Comparison of ENCODE assay signal across 9 cellular contexts in the genomic region with DNA sequence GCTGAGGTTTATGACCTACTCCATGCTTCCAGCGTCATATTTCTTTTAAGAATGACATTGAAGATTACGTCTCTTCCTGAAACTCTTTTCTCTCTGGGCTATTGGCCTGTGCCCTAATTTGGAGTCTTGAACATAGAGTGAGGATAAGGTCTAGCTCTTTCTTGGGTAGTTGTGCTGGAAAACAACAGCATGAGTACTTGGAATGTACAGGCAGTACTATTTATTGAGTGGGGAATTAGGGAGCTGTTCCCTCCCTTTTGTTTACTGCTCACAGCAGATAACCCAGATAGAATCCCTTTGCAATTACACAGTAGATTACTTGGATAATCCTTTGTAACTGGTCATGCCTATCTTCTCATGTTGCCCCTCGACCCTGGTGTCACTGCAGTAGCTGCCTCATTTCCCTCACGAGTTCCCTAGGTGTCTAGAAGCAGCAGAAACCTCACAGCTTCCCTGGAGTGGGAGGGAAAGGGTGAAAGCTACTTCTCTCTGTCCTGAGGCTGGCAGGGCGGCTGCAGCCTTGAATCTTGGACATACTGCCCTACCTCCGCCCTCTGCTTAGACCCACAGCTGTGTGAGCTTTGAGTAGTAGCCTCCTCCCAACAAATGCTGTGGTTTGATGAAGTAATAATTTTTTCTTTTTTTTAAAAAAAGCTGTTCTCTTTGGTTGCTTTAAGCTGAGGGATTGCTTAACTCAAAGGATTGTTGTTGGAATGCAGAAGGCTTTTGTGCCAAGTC.
DNase-seq lines count a peak whose midpoint lies in the region; ATAC-seq, FAIRE-seq and TF ChIP-seq lines count a peak whose summit lies in the region.
"Had no signal": no experiment of that assay in that cellular context is flagged by ENCODE, and none has a peak within 500 bp of the region (broad histone marks: within the 10 kb centered on the region; RNA-seq: fewer than 3 reads in every experiment).

No MANE protein-coding gene starts in this region.

- 18 to 40% methylated on average over 6 of the region's 6 CpGs for WGBS in pancreas, 2 donors

- H3K27me3 Mint-ChIP-seq in CD4-positive, alpha-beta T cell, result no peaks in the 10 kb centered on the region

- H3K4me3 ChIP-seq in BLaER1 treated with 17β-estradiol and CSF1 and Interleukin-3, amounts not matched to agents 10 nM and 100 nM, result no peak overlapping the region
- H3K4me3 ChIP-seq in foreskin fibroblast (ENCODE audit: low read depth in 1 of 2, low read length in 2 of 2) (no peak overlapping the region), pancreas (no peak overlapping the region)

- no peak overlapping the region for H3K4me3 Mint-ChIP-seq in CD4-positive, alpha-beta T cell

- H3K4me1 Mint-ChIP-seq in CD4-positive, alpha-beta T cell (ENCODE audit: low read depth), result no peaks in the 10 kb centered on the region

- peak; percentile 81 for ATAC-seq in SK-N-SH treated with all-trans-retinoic acid at 6 μM for 48 hours
- peak; percentile 58 to 96 (median 95) for ATAC-seq in pancreas
- ATAC-seq in CD4-positive, alpha-beta T cell (ENCODE audit: poor library complexity), result no peak
- ATAC-seq in GM18502 (IDR thresholded peaks at IDR 0.05; ENCODE audit: poor library complexity, unreplicated experiment), result no peak

- peak overlapping the region in 5 of 11 experiments; percentile 2 to 43 (median 30); a peak in 8 of 22 replicates for H3K4me2 ChIP-seq in BLaER1 treated with 17β-estradiol and CSF1 and Interleukin-3, amounts not matched to agents 10 nM and 100 nM

- no peaks in the 10 kb centered on the region for H3K9me3 Mint-ChIP-seq in CD4-positive, alpha-beta T cell

- H3K27me3 ChIP-seq in BLaER1 treated with 17β-estradiol and CSF1 and Interleukin-3, amounts not matched to agents 10 nM and 100 nM, result no peaks in the 10 kb centered on the region
- H3K27me3 ChIP-seq in pancreas, result no peaks in the 10 kb centered on the region
- H3K27me3 ChIP-seq in CD4-positive, alpha-beta T cell (ENCODE audit: control insufficient read depth, insufficient read depth, low read length), result no peaks in the 10 kb centered on the region

- no peak for TF ChIP-seq CTCF in foreskin fibroblast (IDR thresholded peaks at IDR 0.05; ENCODE audit: low read depth, low read length)
- TF ChIP-seq CTCF in pancreas (IDR thresholded peaks at IDR 0.05), result no peak
- TF ChIP-seq CTCF in CD4-positive, alpha-beta T cell (IDR thresholded peaks at IDR 0.05), result no peak

- H3K27ac ChIP-seq in BLaER1 treated with 17β-estradiol and CSF1 and Interleukin-3, amounts not matched to agents 10 nM and 100 nM, result peak overlapping the region in 6 of 11 experiments; percentile 10 to 63 (median 38); a peak in 6 of 22 replicates
- H3K27ac ChIP-seq in pancreas, result peak overlapping the region in 3 of 4 donors; percentile 20 to 47 (median 42)
- H3K27ac ChIP-seq in CD4-positive, alpha-beta T cell (ENCODE audit: low read depth, low read length), result no peak overlapping the region

- DNase-seq in foreskin fibroblast (peak; percentile 83 to 88), pancreas (peak in 3 of 6 donors; percentile 23 to 44 (median 25))
- no peak for DNase-seq in activated T-cell treated with anti-CD3 and anti-CD28 coated beads, Interleukin-2, amount 50 U/mL, for 48 hours
- DNase-seq in stimulated activated CD4-positive, alpha-beta T cell treated with anti-CD3 and anti-CD28 coated beads, Interleukin-4, amount 100 ng/mL, for 24 hours, result no peak
- DNase-seq in CD4-positive, alpha-beta T cell, result no peak
- DNase-seq: activated CD4-positive, alpha-beta T cell treated with anti-CD3 and anti-CD28 coated beads for 1 hour had no signal

- intact Hi-C loops in pancreas (cut with DNase I), result no loop called here
- intact Hi-C loops in CD4-positive, alpha-beta T cell (cut with DNase I, micrococcal nuclease), result no loop called here

- peaks cover 0 to 16% (median 5%) of the 10 kb centered on the region in 10 experiments; a peak in 9 of 20 replicates for H3K4me1 ChIP-seq in BLaER1 treated with 17β-estradiol and CSF1 and Interleukin-3, amounts not matched to agents 10 nM and 100 nM
- H3K4me1 ChIP-seq in pancreas, result peaks cover 4 to 14% (median 8%) of the 10 kb centered on the region in 3 donors

- H3K36me3 ChIP-seq in BLaER1 treated with 17β-estradiol and CSF1 and Interleukin-3, amounts not matched to agents 10 nM and 100 nM, result peaks cover 0 to 10% (median 0%) of the 10 kb centered on the region in 11 experiments; a peak in 1 of 22 replicates
- no peaks in the 10 kb centered on the region for H3K36me3 ChIP-seq in pancreas

- CTCF ChIA-PET in CD4-positive, alpha-beta T cell (lab: Charles Lee), result interaction anchor here (0.6 kb wide), 2 partner anchors 212 to 1381 kb away, joined by 4 read pairs; no protein-coding TSS in a partner anchor

- POLR2A ChIA-PET in CD4-positive, alpha-beta T cell (lab: Charles Lee), result no interaction called here

- no peaks in the 10 kb centered on the region for H3K36me3 Mint-ChIP-seq in CD4-positive, alpha-beta T cell (ENCODE audit: low read depth)

- no peak for FAIRE-seq in pancreas (lab: Jason Lieb, UNC)

- H3K27ac Mint-ChIP-seq in CD4-positive, alpha-beta T cell, result no peak overlapping the region

- H3K9me3 ChIP-seq in BLaER1 treated with 17β-estradiol and CSF1 and Interleukin-3, amounts not matched to agents 10 nM and 100 nM (replicated peaks in 1 of 11), result peaks cover 0 to 9% (median 0%) of the 10 kb centered on the region in 11 experiments; a peak in 3 of 22 replicates
- no peaks in the 10 kb centered on the region for H3K9me3 ChIP-seq in pancreas
- H3K9me3 ChIP-seq in CD4-positive, alpha-beta T cell (ENCODE audit: control insufficient read depth, low read length), result no peaks in the 10 kb centered on the region

- no peaks in the 10 kb centered on the region for H4K20me1 ChIP-seq in BLaER1 treated with 17β-estradiol and CSF1 and Interleukin-3, amounts not matched to agents 10 nM and 100 nM

- H3K9ac ChIP-seq in BLaER1 treated with 17β-estradiol and CSF1 and Interleukin-3, amounts not matched to agents 10 nM and 100 nM, result peak overlapping the region in 1 of 11 experiments; percentile 17; a peak in 1 of 22 replicates

TF ChIP-seq in SK-N-SH treated with all-trans-retinoic acid at 6 μM for 48 hours, 23 proteins besides CTCF, POLR2A, EP300 and RAD21:
- TF ChIP-seq ESRRG (CRISPR knock-in tag; IDR thresholded peaks at IDR 0.05) (no peak), ZNF565 (CRISPR knock-in tag; conservative IDR thresholded peaks at IDR 0.05; ENCODE audit: low read depth) (no peak), ZNF8 (CRISPR knock-in tag; IDR thresholded peaks at IDR 0.05) (no peak)
- TF ChIP-seq, protein P1, sequence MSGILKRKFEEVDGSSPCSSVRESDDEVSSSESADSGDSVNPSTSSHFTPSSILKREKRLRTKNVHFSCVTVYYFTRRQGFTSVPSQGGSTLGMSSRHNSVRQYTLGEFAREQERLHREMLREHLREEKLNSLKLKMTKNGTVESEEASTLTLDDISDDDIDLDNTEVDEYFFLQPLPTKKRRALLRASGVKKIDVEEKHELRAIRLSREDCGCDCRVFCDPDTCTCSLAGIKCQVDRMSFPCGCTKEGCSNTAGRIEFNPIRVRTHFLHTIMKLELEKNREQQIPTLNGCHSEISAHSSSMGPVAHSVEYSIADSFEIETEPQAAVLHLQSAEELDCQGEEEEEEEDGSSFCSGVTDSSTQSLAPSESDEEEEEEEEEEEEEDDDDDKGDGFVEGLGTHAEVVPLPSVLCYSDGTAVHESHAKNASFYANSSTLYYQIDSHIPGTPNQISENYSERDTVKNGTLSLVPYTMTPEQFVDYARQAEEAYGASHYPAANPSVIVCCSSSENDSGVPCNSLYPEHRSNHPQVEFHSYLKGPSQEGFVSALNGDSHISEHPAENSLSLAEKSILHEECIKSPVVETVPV (CRISPR knock-in tag; IDR thresholded peaks at IDR 0.05), result no peak
- TF ChIP-seq, protein P2, sequence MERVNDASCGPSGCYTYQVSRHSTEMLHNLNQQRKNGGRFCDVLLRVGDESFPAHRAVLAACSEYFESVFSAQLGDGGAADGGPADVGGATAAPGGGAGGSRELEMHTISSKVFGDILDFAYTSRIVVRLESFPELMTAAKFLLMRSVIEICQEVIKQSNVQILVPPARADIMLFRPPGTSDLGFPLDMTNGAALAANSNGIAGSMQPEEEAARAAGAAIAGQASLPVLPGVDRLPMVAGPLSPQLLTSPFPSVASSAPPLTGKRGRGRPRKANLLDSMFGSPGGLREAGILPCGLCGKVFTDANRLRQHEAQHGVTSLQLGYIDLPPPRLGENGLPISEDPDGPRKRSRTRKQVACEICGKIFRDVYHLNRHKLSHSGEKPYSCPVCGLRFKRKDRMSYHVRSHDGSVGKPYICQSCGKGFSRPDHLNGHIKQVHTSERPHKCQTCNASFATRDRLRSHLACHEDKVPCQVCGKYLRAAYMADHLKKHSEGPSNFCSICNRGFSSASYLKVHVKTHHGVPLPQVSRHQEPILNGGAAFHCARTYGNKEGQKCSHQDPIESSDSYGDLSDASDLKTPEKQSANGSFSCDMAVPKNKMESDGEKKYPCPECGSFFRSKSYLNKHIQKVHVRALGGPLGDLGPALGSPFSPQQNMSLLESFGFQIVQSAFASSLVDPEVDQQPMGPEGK (CRISPR knock-in tag; IDR thresholded peaks at IDR 0.05; ENCODE audit: borderline replicate concordance), result no peak
- TF ChIP-seq, protein P3, sequence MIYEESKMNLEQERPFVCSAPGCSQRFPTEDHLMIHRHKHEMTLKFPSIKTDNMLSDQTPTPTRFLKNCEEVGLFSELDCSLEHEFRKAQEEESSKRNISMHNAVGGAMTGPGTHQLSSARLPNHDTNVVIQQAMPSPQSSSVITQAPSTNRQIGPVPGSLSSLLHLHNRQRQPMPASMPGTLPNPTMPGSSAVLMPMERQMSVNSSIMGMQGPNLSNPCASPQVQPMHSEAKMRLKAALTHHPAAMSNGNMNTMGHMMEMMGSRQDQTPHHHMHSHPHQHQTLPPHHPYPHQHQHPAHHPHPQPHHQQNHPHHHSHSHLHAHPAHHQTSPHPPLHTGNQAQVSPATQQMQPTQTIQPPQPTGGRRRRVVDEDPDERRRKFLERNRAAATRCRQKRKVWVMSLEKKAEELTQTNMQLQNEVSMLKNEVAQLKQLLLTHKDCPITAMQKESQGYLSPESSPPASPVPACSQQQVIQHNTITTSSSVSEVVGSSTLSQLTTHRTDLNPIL (CRISPR knock-in tag; IDR thresholded peaks at IDR 0.05; ENCODE audit: low read depth), result no peak

Comparison
In these comparisons a context has a peak if more than half of its experiments do, and no peak if none do; other contexts are left out.
1. ATAC-seq: peak in SK-N-SH treated with all-trans-retinoic acid at 6 μM for 48 hours (single experiment) and pancreas (4 of 4); none in CD4-positive, alpha-beta T cell (single experiment) and GM18502 (single experiment).
2. DNase-seq: peak in foreskin fibroblast (2 of 2); none in activated T-cell treated with anti-CD3 and anti-CD28 coated beads, Interleukin-2, amount 50 U/mL, for 48 hours (0 of 2), stimulated activated CD4-positive, alpha-beta T cell treated with anti-CD3 and anti-CD28 coated beads, Interleukin-4, amount 100 ng/mL, for 24 hours (single experiment) and CD4-positive, alpha-beta T cell (0 of 10).